26 cellular contexts compared by ENCODE assay signal in the genomic region with DNA sequence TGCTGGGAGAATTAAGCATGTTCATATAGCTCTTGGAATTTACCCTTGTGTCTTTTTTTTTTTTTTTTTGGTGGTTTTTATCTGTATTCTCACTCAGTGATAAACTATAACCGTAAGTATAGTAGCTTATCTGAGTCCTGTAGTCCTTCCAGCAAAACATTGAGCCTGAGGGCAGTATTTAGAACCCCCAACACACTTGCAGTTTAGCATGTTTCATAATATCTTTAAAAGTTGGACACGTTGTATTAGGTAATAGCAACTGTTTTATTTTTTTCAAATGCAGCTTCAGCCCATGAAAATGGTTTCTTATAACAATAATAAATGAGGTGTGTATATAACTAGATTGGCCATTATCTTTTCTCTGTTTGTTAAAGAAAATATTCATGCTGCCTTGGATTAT.
"Had no signal": no experiment of that assay in that cellular context is flagged by ENCODE, and none has a peak within 500 bp of the region (broad histone marks: within the 10 kb centered on the region; RNA-seq: fewer than 3 reads in every experiment).

No MANE protein-coding gene starts in this region.

- H3K79me2 ChIP-seq: parathyroid adenoma had no signal

- DNase-seq: naive thymus-derived CD8-positive, alpha-beta T cell; nephron progenitor cell; nucleus accumbens; posterior cingulate gyrus; psoas muscle; right cardiac atrium; right lobe of liver; sigmoid colon; stimulated activated CD4-positive, alpha-beta T cell treated with anti-CD3 and anti-CD28 coated beads, Interleukin-15, amount 100 ng/mL, for 24 hours; stimulated activated CD4-positive, alpha-beta T cell treated with anti-CD3 and anti-CD28 coated beads, Interleukin-2, amount 100 ng/mL, for 24 hours; stimulated activated CD4-positive, alpha-beta T cell treated with anti-CD3 and anti-CD28 coated beads, Interleukin-2, amount 100 ng/mL, for 48 hours; stimulated activated CD4-positive, alpha-beta T cell treated with anti-CD3 and anti-CD28 coated beads, Interleukin-4, amount 100 ng/mL, for 24 hours; stimulated activated naive B cell treated with anti-CD40 and anti-IgM and Interleukin-4, amounts not matched to agents 10 μg/mL and 1 μg/mL and 100 μg/mL, for 72 hours; stimulated activated naive CD4-positive, alpha-beta T cell treated with Interleukin-2 at 50 U/mL for 16 hours; stomach; thyroid gland; trophoblast cell; upper lobe of left lung had no signal

- H3K36me3 ChIP-seq: neutrophil, right lobe of liver, sigmoid colon, stomach, thoracic aorta, thyroid gland, tibial nerve, upper lobe of left lung, vagina had no signal

- H3K4me1 ChIP-seq: parathyroid adenoma, psoas muscle, right lobe of liver, sigmoid colon, thyroid gland, tibial nerve, upper lobe of left lung, vagina had no signal

- H3K4me3 ChIP-seq: psoas muscle, right lobe of liver, sigmoid colon, stomach, thoracic aorta, thyroid gland, tibial nerve, upper lobe of left lung, vagina had no signal

- H3K27ac ChIP-seq: neutrophil, parathyroid adenoma, psoas muscle, right lobe of liver, sigmoid colon, stomach, thoracic aorta, thyroid gland, tibial nerve, upper lobe of left lung, vagina had no signal

- H3K9ac ChIP-seq: parathyroid adenoma had no signal

- FAIRE-seq: urothelium cell line had no signal

- H3K27me3 ChIP-seq: neutrophil, right lobe of liver, sigmoid colon, stomach, thyroid gland, tibial nerve, upper lobe of left lung, vagina had no signal

- ATAC-seq: naive thymus-derived CD8-positive, alpha-beta T cell; natural killer cell treated with Interleukin-12 subunit alpha and Interleukin-12 subunit beta and Interleukin-15 and Interleukin-18, amount 100 ng/mL, for 72 hours; psoas muscle; right cardiac atrium; right lobe of liver; stimulated activated effector memory CD8-positive, alpha-beta T cell treated with anti-CD3 and anti-CD28 coated beads, Interleukin-12 subunit alpha, Interleukin-12 subunit beta, amount 100 ng/mL, for 72 hours; stimulated activated naive B cell treated with anti-CD40 and anti-IgM and Interleukin-4, amounts not matched to agents 10 μg/mL and 1 μg/mL and 100 μg/mL, for 72 hours had no signal

- H3K9me3 ChIP-seq: neutrophil, right lobe of liver, thoracic aorta, thyroid gland, upper lobe of left lung, vagina had no signal

- H2AFZ ChIP-seq: parathyroid adenoma had no signal
